In genomic region chr15:86439614-86440013, GRCh38 we compare ENCODE assay signal across 19 cellular contexts.
A peak's percentile ranks its signal among the peaks of the same experiment; 100 is the strongest.
DNase-seq lines count a peak whose midpoint lies in the region; ATAC-seq, FAIRE-seq and TF ChIP-seq lines count a peak whose summit lies in the region.
"Had no signal": no experiment of that assay in that cellular context is flagged by ENCODE, and none has a peak within 500 bp of the region (broad histone marks: within the 10 kb centered on the region; RNA-seq: fewer than 3 reads in every experiment).

No MANE protein-coding gene starts in this region.

- no peak overlapping the region for H2BK12ac ChIP-seq in trophoblast cell (ENCODE audit: low read length)

- H3K27me3 ChIP-seq in SJCRH30 (peaks cover 17% of the 10 kb centered on the region), trophoblast cell (ENCODE audit: insufficient read depth, low read length) (no peaks in the 10 kb centered on the region)

- H3K79me1 ChIP-seq in trophoblast cell (ENCODE audit: low read length) = no peaks in the 10 kb centered on the region

- no peaks in the 10 kb centered on the region for H3K9me3 Mint-ChIP-seq in activated CD8-positive, alpha-beta T cell treated with anti-CD3 and anti-CD28 coated beads for 36 hours
- H3K9me3 Mint-ChIP-seq: CD4-positive, alpha-beta T cell; GM23338 had no signal

- no peak overlapping the region for H3K14ac ChIP-seq in trophoblast cell (ENCODE audit: low read length)

- H3K27ac Mint-ChIP-seq in activated CD8-positive, alpha-beta T cell treated with anti-CD3 and anti-CD28 coated beads for 36 hours = no peak overlapping the region
- H3K27ac Mint-ChIP-seq: B cell; CD4-positive, alpha-beta T cell; GM23338 had no signal

- H3K4me1 Mint-ChIP-seq in activated CD8-positive, alpha-beta T cell treated with anti-CD3 and anti-CD28 coated beads for 36 hours (ENCODE audit: low read depth) = no peaks in the 10 kb centered on the region
- H3K4me1 Mint-ChIP-seq: B cell, GM23338 had no signal

- H2BK5ac ChIP-seq in trophoblast cell (ENCODE audit: low read depth, low read length, poor library complexity) = no peak overlapping the region

- H3K9me3 ChIP-seq in SJCRH30 (replicated peaks) = no peaks in the 10 kb centered on the region
- H3K9me3 ChIP-seq in trophoblast cell (ENCODE audit: insufficient read depth, low read depth, low read length) = no peaks in the 10 kb centered on the region

- H3K18ac ChIP-seq in trophoblast cell (ENCODE audit: low read length) = no peak overlapping the region

- H3K4me1 ChIP-seq in SJCRH30 (peaks cover 3% of the 10 kb centered on the region; the same call in 1 of the 2 replicates), trophoblast cell (ENCODE audit: control insufficient read depth in 1 of 2, insufficient read depth in 2 of 2, low read length in 2 of 2) (no peaks in the 10 kb centered on the region)

- no peaks in the 10 kb centered on the region for H3K36me3 Mint-ChIP-seq in activated CD8-positive, alpha-beta T cell treated with anti-CD3 and anti-CD28 coated beads for 36 hours (ENCODE audit: low read depth)

- no peak for TF ChIP-seq CTCF in activated CD8-positive, alpha-beta T cell treated with anti-CD3 and anti-CD28 coated beads for 36 hours (IDR thresholded peaks at IDR 0.05)

- H3K4me3 Mint-ChIP-seq in activated CD8-positive, alpha-beta T cell treated with anti-CD3 and anti-CD28 coated beads for 36 hours = no peak overlapping the region
- H3K4me3 Mint-ChIP-seq: B cell; CD4-positive, alpha-beta T cell; GM23338 had no signal

- no peak overlapping the region for H2BK120ac ChIP-seq in trophoblast cell (ENCODE audit: insufficient read depth, low read length, poor library complexity)

- H3K4ac ChIP-seq in trophoblast cell (ENCODE audit: low read depth, low read length) = no peak overlapping the region

- H4K91ac ChIP-seq in trophoblast cell (ENCODE audit: low read depth, low read length) = no peak overlapping the region

- no peak overlapping the region for H2AFZ ChIP-seq in trophoblast cell (ENCODE audit: insufficient read depth, low read length, poor library complexity)
- H2AFZ ChIP-seq: GM23338 had no signal

- no peaks in the 10 kb centered on the region for H3K36me3 ChIP-seq in SJCRH30
- no peaks in the 10 kb centered on the region for H3K36me3 ChIP-seq in trophoblast cell (ENCODE audit: control insufficient read depth in 1 of 2, insufficient read depth in 2 of 2, low read length in 2 of 2)

- peak; percentile 46 for ATAC-seq in left ventricle myocardium superior
- no peak for ATAC-seq in activated CD8-positive, alpha-beta T cell treated with anti-CD3 and anti-CD28 coated beads for 36 hours
- ATAC-seq: GM12878, GM23338 had no signal

- H3K27ac ChIP-seq in SJCRH30 (no peak overlapping the region), trophoblast cell (ENCODE audit: low read depth, low read length) (no peak overlapping the region)
- H3K27ac ChIP-seq: HL-60 had no signal

- intact Hi-C loops in left ventricle myocardium superior (cut with micrococcal nuclease) (no loop called here), cardiac septum (cut with DNase I) (no loop called here)
- intact Hi-C loops in activated CD8-positive, alpha-beta T cell treated with anti-CD3 and anti-CD28 coated beads for 36 hours (cut with micrococcal nuclease) = no loop called here

- H2AK5ac ChIP-seq in trophoblast cell (ENCODE audit: low read length) = no peak overlapping the region

- no peak overlapping the region for H3K9ac ChIP-seq in trophoblast cell (ENCODE audit: low read length)

- no CpG with 5 or more reads among the region's 4 CpGs for WGBS in trophoblast cell (ENCODE audit: extremely low coverage, insufficient coverage, insufficient read length)

- peak overlapping the region; percentile 27 for H3K23ac ChIP-seq in trophoblast cell (ENCODE audit: low read length)

- no peaks in the 10 kb centered on the region for H3K79me2 ChIP-seq in trophoblast cell (ENCODE audit: control insufficient read depth, insufficient read depth, low read length, poor library complexity)

- CTCF ChIA-PET in activated CD8-positive, alpha-beta T cell treated with anti-CD3 and anti-CD28 coated beads for 36 hours (lab: Charles Lee) = no interaction called here

- DNase-seq in left ventricle myocardium superior (no peak), cardiac septum (ENCODE audit: low spot score) (no peak), SJCRH30 (peak; percentile 58 to 72), trophoblast cell (no peak), DMS53 treated with DMSO at 0.1 percent for 48 hours (lab: John Stamatoyannopoulos, UW; ENCODE audit: unreplicated experiment) (no peak), frontal cortex (ENCODE audit: low spot score in 2 of 2) (no peak)
- DNase-seq in activated CD8-positive, alpha-beta T cell treated with anti-CD3 and anti-CD28 coated beads for 36 hours = no peak
- DNase-seq: C1 segment of cervical spinal cord; Calu3; CD4-positive, alpha-beta T cell; DMS 273 treated with DMSO at 0.1 percent for 48 hours; DMS79; H7 had no signal

- H3K4me2 ChIP-seq in trophoblast cell (ENCODE audit: low read length) = no peak overlapping the region
- H3K4me2 ChIP-seq: GM23338 had no signal

- H3K27me3 Mint-ChIP-seq in activated CD8-positive, alpha-beta T cell treated with anti-CD3 and anti-CD28 coated beads for 36 hours = no peaks in the 10 kb centered on the region
- H3K27me3 Mint-ChIP-seq: B cell; CD4-positive, alpha-beta T cell had no signal

- H4K8ac ChIP-seq in trophoblast cell (ENCODE audit: low read depth, low read length) = no peak overlapping the region

- no peak for FAIRE-seq in frontal cortex (lab: Jason Lieb, UNC)
- FAIRE-seq: A204.1, GM12878, GM18507 had no signal

- POLR2A ChIA-PET in activated CD8-positive, alpha-beta T cell treated with anti-CD3 and anti-CD28 coated beads for 36 hours (lab: Charles Lee) = no interaction called here

- H3K4me3 ChIP-seq in SJCRH30 (no peak overlapping the region), trophoblast cell (ENCODE audit: low read depth, low read length) (no peak overlapping the region)
- H3K4me3 ChIP-seq: GM12878, GM23338 had no signal

- H4K12ac ChIP-seq in trophoblast cell (ENCODE audit: low read depth, low read length) = no peak overlapping the region

Comparison
In these comparisons a context has a peak if more than half of its experiments do, and no peak if none do; other contexts are left out.
1. DNase-seq: peak in SJCRH30 (2 of 2); none in left ventricle myocardium superior (single experiment), cardiac septum (single experiment), trophoblast cell (0 of 2), DMS53 treated with DMSO at 0.1 percent for 48 hours (single experiment), activated CD8-positive, alpha-beta T cell treated with anti-CD3 and anti-CD28 coated beads for 36 hours (single experiment) and frontal cortex (0 of 2).